18 cellular contexts compared by ENCODE assay signal in the genomic region with DNA sequence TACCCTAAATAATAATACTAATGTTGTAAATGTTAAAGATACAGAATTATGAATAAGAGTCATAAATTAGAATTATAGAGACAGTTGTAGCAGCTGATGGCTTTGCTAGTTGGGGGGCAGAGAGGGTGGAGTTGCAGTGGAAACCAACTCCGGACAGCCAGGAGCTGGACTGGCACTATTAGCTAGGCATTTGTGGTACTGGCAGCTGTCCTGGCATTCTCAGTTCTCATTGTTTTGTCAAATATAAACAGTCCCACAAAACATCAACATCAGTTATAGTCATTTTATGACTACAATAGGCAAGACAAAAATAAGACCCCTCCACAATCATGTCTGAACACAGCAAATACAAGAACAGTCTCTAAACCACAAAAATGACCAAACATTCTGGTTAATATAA.
"Had no signal": no experiment of that assay in that cellular context is flagged by ENCODE, and none has a peak within 500 bp of the region (broad histone marks: within the 10 kb centered on the region; RNA-seq: fewer than 3 reads in every experiment).

No MANE protein-coding gene starts in this region.

- ATAC-seq: activated naive CD8-positive, alpha-beta T cell treated with anti-CD3 and anti-CD28 coated beads, Interleukin-2, amount 50 U/mL, for 24 hours; activated T-cell treated with anti-CD3 and anti-CD28 coated beads, Interleukin-2, amount 50 U/mL, for 4 hours; foreskin keratinocyte; left ventricle myocardium superior had no signal

- H3K9me3 Mint-ChIP-seq: activated CD4-positive, alpha-beta memory T cell treated with anti-CD3 and anti-CD28 coated beads, Interleukin-2, amount 10 ng/mL, durations not matched to agents 7 days and 5 days; activated naive CD8-positive, alpha-beta T cell treated with anti-CD3 and anti-CD28 coated beads, Interleukin-2, amount 50 U/mL, for 24 hours; activated T-cell treated with anti-CD3 and anti-CD28 coated beads, Interleukin-2, amount 50 U/mL, for 4 hours; dendritic cell treated with granulocyte-macrophage colony-stimulating factor and Interleukin-4, amounts not matched to agents 40 ng/mL and 50 ng/mL, for 4 days had no signal

- DNase-seq: activated CD4-positive, alpha-beta memory T cell treated with anti-CD3 and anti-CD28 coated beads, Interleukin-2, amount 10 ng/mL, durations not matched to agents 7 days and 5 days; activated CD4-positive, alpha-beta T cell treated with anti-CD3 and anti-CD28 coated beads for 4 hours; activated gamma-delta T cell treated with Interleukin-2 at 50 U/mL for 16 hours; activated naive CD8-positive, alpha-beta T cell treated with anti-CD3 and anti-CD28 coated beads, Interleukin-2, amount 50 U/mL, for 24 hours; activated T-cell treated with anti-CD3 and anti-CD28 coated beads, Interleukin-2, amount 50 U/mL, for 4 hours; aorta; effector memory CD4-positive, alpha-beta T cell; foreskin keratinocyte; glutamatergic neuron; hypothalamus; left ventricle myocardium superior; mesenchymal stem cell; posterior cingulate gyrus; retina; stimulated activated CD4-positive, alpha-beta T cell treated with anti-CD3 and anti-CD28 coated beads, Interleukin-2, amount 100 ng/mL, for 48 hours; stimulated activated naive CD4-positive, alpha-beta T cell; T-helper 2 cell had no signal

- H3K4me3 Mint-ChIP-seq: activated CD4-positive, alpha-beta memory T cell treated with anti-CD3 and anti-CD28 coated beads, Interleukin-2, amount 10 ng/mL, durations not matched to agents 7 days and 5 days; activated naive CD8-positive, alpha-beta T cell treated with anti-CD3 and anti-CD28 coated beads, Interleukin-2, amount 50 U/mL, for 24 hours; activated T-cell treated with anti-CD3 and anti-CD28 coated beads, Interleukin-2, amount 50 U/mL, for 4 hours; dendritic cell treated with granulocyte-macrophage colony-stimulating factor and Interleukin-4, amounts not matched to agents 40 ng/mL and 50 ng/mL, for 4 days had no signal

- H3K27me3 Mint-ChIP-seq: activated CD4-positive, alpha-beta memory T cell treated with anti-CD3 and anti-CD28 coated beads, Interleukin-2, amount 10 ng/mL, durations not matched to agents 7 days and 5 days; activated naive CD8-positive, alpha-beta T cell treated with anti-CD3 and anti-CD28 coated beads, Interleukin-2, amount 50 U/mL, for 24 hours had no signal

- H3K27ac Mint-ChIP-seq: activated CD4-positive, alpha-beta memory T cell treated with anti-CD3 and anti-CD28 coated beads, Interleukin-2, amount 10 ng/mL, durations not matched to agents 7 days and 5 days; activated naive CD8-positive, alpha-beta T cell treated with anti-CD3 and anti-CD28 coated beads, Interleukin-2, amount 50 U/mL, for 24 hours; dendritic cell treated with granulocyte-macrophage colony-stimulating factor and Interleukin-4, amounts not matched to agents 40 ng/mL and 50 ng/mL, for 4 days had no signal
